24 cellular contexts compared by ENCODE assay signal in the genomic region with DNA sequence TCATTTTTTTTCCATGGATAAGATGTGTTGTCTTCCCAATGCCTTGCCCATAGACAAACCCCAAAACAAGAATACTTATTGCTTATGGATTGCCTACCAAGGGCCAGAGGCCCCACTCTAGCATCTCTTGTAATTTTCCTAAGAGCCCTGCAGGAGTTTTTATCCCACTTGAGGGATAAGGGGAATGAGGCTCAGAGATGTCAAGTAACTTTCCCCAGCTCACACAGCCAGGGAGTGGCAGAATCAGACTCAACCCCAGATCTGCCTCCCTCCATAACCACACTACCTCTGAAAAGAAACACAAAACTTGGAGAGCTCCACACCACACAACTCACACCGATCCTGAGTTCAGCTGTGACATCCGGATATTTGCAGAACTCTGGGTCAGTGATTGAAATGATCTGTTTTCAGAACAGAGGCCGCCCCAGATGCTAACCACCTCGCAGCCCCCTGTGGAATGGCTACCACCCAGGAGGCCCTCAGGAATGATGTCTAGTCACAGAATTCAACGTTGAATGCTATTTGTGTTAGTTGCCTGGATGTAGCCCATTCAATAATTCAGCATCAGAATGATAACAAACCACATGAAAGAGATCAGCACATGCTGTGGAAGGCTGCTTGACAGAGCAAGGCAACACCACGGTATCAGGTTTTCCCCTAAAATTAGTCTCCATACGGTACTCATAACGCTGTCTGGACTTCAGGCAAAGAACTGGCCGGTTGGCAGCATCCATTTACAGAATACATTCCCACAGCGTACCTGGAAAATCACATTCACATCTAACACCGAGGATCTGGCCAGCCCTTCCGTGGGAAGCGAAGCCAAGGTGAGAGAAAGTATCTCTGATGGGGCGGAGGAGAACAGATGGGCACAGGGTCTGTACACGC.
DNase-seq lines count a peak whose midpoint lies in the region; ATAC-seq and TF ChIP-seq lines count a peak whose summit lies in the region.
"Had no signal": no experiment of that assay in that cellular context is flagged by ENCODE, and none has a peak within 500 bp of the region (broad histone marks: within the 10 kb centered on the region; RNA-seq: fewer than 3 reads in every experiment).

No MANE protein-coding gene starts in this region.

- H4K91ac ChIP-seq in mesenchymal stem cell (ENCODE audit: low read length) = peak overlapping the region; percentile 47

- peak overlapping the region; percentile 43 for H3K27ac Mint-ChIP-seq in T-helper 17 cell
- H3K27ac Mint-ChIP-seq in stimulated activated memory B cell treated with anti-CD40 and anti-IgM and Interleukin-4, amounts not matched to agents 10 μg/mL and 1 μg/mL and 100 μg/mL, for 72 hours = peak overlapping the region; percentile 10
- H3K27ac Mint-ChIP-seq: activated B cell treated with CpG ODN at 0.5 μM for 24 hours; activated CD4-positive, alpha-beta T cell treated with anti-CD3 and anti-CD28 coated beads, Interleukin-2, amount 10 ng/mL, durations not matched to agents 7 days and 5 days; activated naive CD8-positive, alpha-beta T cell; IgD-negative memory B cell; progenitor cell of endocrine pancreas had no signal

- peak overlapping the region in 1 of 2 experiments; percentile 60 for H2BK12ac ChIP-seq in mesenchymal stem cell (ENCODE audit: low read length in 2 of 2)

- ATAC-seq in Right ventricle myocardium inferior = no peak
- ATAC-seq in T-helper 17 cell = no peak
- no peak for ATAC-seq in stimulated activated memory B cell treated with anti-CD40 and anti-IgM and Interleukin-4, amounts not matched to agents 10 μg/mL and 1 μg/mL and 100 μg/mL, for 72 hours
- ATAC-seq in GM19328 (IDR thresholded peaks at IDR 0.05; ENCODE audit: unreplicated experiment) = no peak
- no peak for ATAC-seq in GM19455 (IDR thresholded peaks at IDR 0.05; ENCODE audit: unreplicated experiment)
- ATAC-seq in SK-N-SH treated with all-trans-retinoic acid at 6 μM for 48 hours = no peak
- ATAC-seq: effector memory CD8-positive, alpha-beta T cell; left lung had no signal

- no peak overlapping the region for H4K8ac ChIP-seq in mesenchymal stem cell (ENCODE audit: low read length)

- no peak overlapping the region for H2AFZ ChIP-seq in mesenchymal stem cell (ENCODE audit: low read depth, low read length)

- no peak overlapping the region for H2BK15ac ChIP-seq in mesenchymal stem cell (ENCODE audit: low read depth, poor library complexity, severe bottlenecking)

- H3K27ac ChIP-seq in right atrium auricular region (peak overlapping the region; percentile 87 to 96), mesenchymal stem cell (ENCODE audit: low read length, poor library complexity, severe bottlenecking) (no peak overlapping the region)
- H3K27ac ChIP-seq: cardiac muscle cell, left lung had no signal

- DNase-seq in right atrium auricular region (ENCODE audit: low spot score) (no peak), Right ventricle myocardium inferior (ENCODE audit: missing footprints) (no peak), T-helper 17 cell (no peak), mesenchymal stem cell (no peak)
- DNase-seq: activated B cell treated with CpG ODN at 0.5 μM for 24 hours; activated CD4-positive, alpha-beta T cell treated with anti-CD3 and anti-CD28 coated beads, Interleukin-2, amount 10 ng/mL, durations not matched to agents 7 days and 5 days; activated effector memory CD4-positive, alpha-beta T cell treated with anti-CD3 and anti-CD28 coated beads, Interleukin-2, amount 50 U/mL, for 16 hours; AML-193; CD4-positive, alpha-beta memory T cell; effector memory CD8-positive, alpha-beta T cell; H7; left lung; NCI-H1694; NCI-H510A; nucleus accumbens; stimulated activated naive CD4-positive, alpha-beta T cell treated with Interleukin-2 at 50 U/mL for 16 hours had no signal

- no peak overlapping the region for H3K4me2 ChIP-seq in mesenchymal stem cell (ENCODE audit: low read length, poor library complexity, severe bottlenecking)

- H3K79me1 ChIP-seq in mesenchymal stem cell (replicated peaks; ENCODE audit: low read length, poor library complexity, severe bottlenecking) = no peaks in the 10 kb centered on the region

- H3K4me3 ChIP-seq in right atrium auricular region (no peak overlapping the region), mesenchymal stem cell (ENCODE audit: insufficient read depth in 1 of 2, low read depth in 1 of 2, low read length in 2 of 2) (no peak overlapping the region)
- H3K4me3 ChIP-seq: cardiac muscle cell, left lung had no signal

- no peak for TF ChIP-seq CTCF in right atrium auricular region (IDR thresholded peaks at IDR 0.05)

- H3K23ac ChIP-seq in mesenchymal stem cell (ENCODE audit: low read length in 2 of 2) = no peak overlapping the region

- no peak overlapping the region for H3K18ac ChIP-seq in mesenchymal stem cell (ENCODE audit: low read depth in 1 of 2, low read length in 2 of 2)

- H3K9me3 ChIP-seq in right atrium auricular region (no peaks in the 10 kb centered on the region), T-helper 17 cell (ENCODE audit: control insufficient read depth, low read length, poor library complexity, severe bottlenecking) (no peaks in the 10 kb centered on the region), mesenchymal stem cell (ENCODE audit: control insufficient read depth, low read length) (no peaks in the 10 kb centered on the region)
- H3K9me3 ChIP-seq: left lung had no signal

- WGBS in mesenchymal stem cell = 97% methylated on average over 14 of the region's 15 CpGs

- intact Hi-C loops in Right ventricle myocardium inferior (cut with DNase I) = loop anchor here (2.0 kb wide), 1 partner anchor 18 kb away; no protein-coding TSS in a partner anchor

- H3K4me1 Mint-ChIP-seq in T-helper 17 cell = peaks cover 10% of the 10 kb centered on the region
- no peaks in the 10 kb centered on the region for H3K4me1 Mint-ChIP-seq in stimulated activated memory B cell treated with anti-CD40 and anti-IgM and Interleukin-4, amounts not matched to agents 10 μg/mL and 1 μg/mL and 100 μg/mL, for 72 hours
- H3K4me1 Mint-ChIP-seq: activated B cell treated with CpG ODN at 0.5 μM for 24 hours, IgD-negative memory B cell had no signal

- H2BK120ac ChIP-seq in mesenchymal stem cell (ENCODE audit: low read depth, low read length) = no peak overlapping the region

- H3K27me3 Mint-ChIP-seq in T-helper 17 cell = no peaks in the 10 kb centered on the region
- no peaks in the 10 kb centered on the region for H3K27me3 Mint-ChIP-seq in stimulated activated memory B cell treated with anti-CD40 and anti-IgM and Interleukin-4, amounts not matched to agents 10 μg/mL and 1 μg/mL and 100 μg/mL, for 72 hours
- H3K27me3 Mint-ChIP-seq: activated B cell treated with CpG ODN at 0.5 μM for 24 hours; activated CD4-positive, alpha-beta T cell treated with anti-CD3 and anti-CD28 coated beads, Interleukin-2, amount 10 ng/mL, durations not matched to agents 7 days and 5 days; activated naive CD8-positive, alpha-beta T cell; CD4-positive, alpha-beta memory T cell; effector memory CD8-positive, alpha-beta T cell; progenitor cell of endocrine pancreas had no signal

- H2BK5ac ChIP-seq in mesenchymal stem cell (ENCODE audit: low read depth, low read length, poor library complexity, severe bottlenecking) = no peak overlapping the region

- H2AK5ac ChIP-seq in mesenchymal stem cell (ENCODE audit: low read length, severe bottlenecking) = peak overlapping the region; percentile 22

- H3K36me3 Mint-ChIP-seq in T-helper 17 cell (ENCODE audit: low read depth) = no peaks in the 10 kb centered on the region
- H3K36me3 Mint-ChIP-seq in stimulated activated memory B cell treated with anti-CD40 and anti-IgM and Interleukin-4, amounts not matched to agents 10 μg/mL and 1 μg/mL and 100 μg/mL, for 72 hours = no peaks in the 10 kb centered on the region
- H3K36me3 Mint-ChIP-seq: activated naive CD8-positive, alpha-beta T cell; CD4-positive, alpha-beta memory T cell; IgD-negative memory B cell had no signal

- H3K9ac ChIP-seq in mesenchymal stem cell (ENCODE audit: low read length) = no peak overlapping the region

- no peak overlapping the region for H3K4ac ChIP-seq in mesenchymal stem cell (ENCODE audit: low read depth in 1 of 2, low read length in 2 of 2)

- no peaks in the 10 kb centered on the region for H3K9me3 Mint-ChIP-seq in stimulated activated memory B cell treated with anti-CD40 and anti-IgM and Interleukin-4, amounts not matched to agents 10 μg/mL and 1 μg/mL and 100 μg/mL, for 72 hours
- H3K9me3 Mint-ChIP-seq: activated B cell treated with CpG ODN at 0.5 μM for 24 hours; activated CD4-positive, alpha-beta T cell treated with anti-CD3 and anti-CD28 coated beads, Interleukin-2, amount 10 ng/mL, durations not matched to agents 7 days and 5 days; CD4-positive, alpha-beta memory T cell; effector memory CD8-positive, alpha-beta T cell; IgD-negative memory B cell had no signal

- H3K27me3 ChIP-seq in right atrium auricular region (no peaks in the 10 kb centered on the region), mesenchymal stem cell (ENCODE audit: control insufficient read depth in 1 of 2, insufficient read depth in 1 of 2, low read length in 2 of 2) (no peaks in the 10 kb centered on the region)
- H3K27me3 ChIP-seq: cardiac muscle cell, left lung had no signal

- H3K4me1 ChIP-seq in right atrium auricular region (peaks cover 0 to 47% of the 10 kb centered on the region in 2 donors), mesenchymal stem cell (ENCODE audit: control insufficient read depth, insufficient read depth, low read depth, low read length) (peaks cover 26% of the 10 kb centered on the region)

- no peak overlapping the region for H3K14ac ChIP-seq in mesenchymal stem cell (ENCODE audit: low read length in 2 of 2)

- H3K36me3 ChIP-seq in right atrium auricular region (no peaks in the 10 kb centered on the region), mesenchymal stem cell (ENCODE audit: control insufficient read depth in 1 of 2, insufficient read depth in 2 of 2, low read depth in 1 of 2, low read length in 2 of 2) (no peaks in the 10 kb centered on the region)
- H3K36me3 ChIP-seq: cardiac muscle cell, left lung had no signal

- no peak overlapping the region for H3K4me3 Mint-ChIP-seq in T-helper 17 cell
- no peak overlapping the region for H3K4me3 Mint-ChIP-seq in stimulated activated memory B cell treated with anti-CD40 and anti-IgM and Interleukin-4, amounts not matched to agents 10 μg/mL and 1 μg/mL and 100 μg/mL, for 72 hours
- H3K4me3 Mint-ChIP-seq: activated B cell treated with CpG ODN at 0.5 μM for 24 hours; activated CD4-positive, alpha-beta T cell treated with anti-CD3 and anti-CD28 coated beads, Interleukin-2, amount 10 ng/mL, durations not matched to agents 7 days and 5 days; activated naive CD8-positive, alpha-beta T cell; CD4-positive, alpha-beta memory T cell; effector memory CD8-positive, alpha-beta T cell; IgD-negative memory B cell had no signal
